In the genomic region with DNA sequence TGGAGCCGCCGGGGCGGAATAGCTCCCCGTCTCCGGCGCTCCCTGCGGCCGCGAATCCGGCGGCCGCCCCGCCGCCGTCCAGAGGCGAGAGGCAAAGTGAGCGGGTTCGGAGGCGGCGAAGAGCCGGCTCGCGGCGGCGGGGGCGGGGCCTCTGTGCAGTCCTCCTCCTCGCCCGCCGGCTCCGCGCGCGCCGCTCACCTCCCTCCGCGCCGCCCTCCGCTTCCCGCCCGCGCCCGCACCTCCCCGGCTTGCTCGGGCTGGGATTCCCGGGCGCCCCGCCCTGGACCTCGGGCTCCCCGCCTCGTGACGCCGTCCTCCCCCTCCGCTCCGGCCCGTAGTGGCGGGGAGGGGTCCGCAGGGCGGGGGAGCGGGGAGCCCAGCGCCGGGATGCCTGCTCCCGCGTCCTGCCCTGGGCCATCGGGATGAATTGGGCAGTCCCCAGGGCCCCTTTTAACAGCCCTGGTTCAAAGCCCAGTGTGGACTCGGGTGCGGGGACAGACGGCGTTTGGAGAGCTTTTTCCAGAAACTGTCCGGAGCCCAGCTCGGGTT, we compare ENCODE assay signal across 8 cellular contexts. TPM values are rescaled to one million over a fixed set of nuclear protein-coding genes. Genes with fewer than 3 reads are reported as not detected.
A peak's percentile ranks its signal among the peaks of the same experiment; 100 is the strongest.
DNase-seq lines count a peak whose midpoint lies in the region; ATAC-seq and TF ChIP-seq lines count a peak whose summit lies in the region.

A gene with protein sequence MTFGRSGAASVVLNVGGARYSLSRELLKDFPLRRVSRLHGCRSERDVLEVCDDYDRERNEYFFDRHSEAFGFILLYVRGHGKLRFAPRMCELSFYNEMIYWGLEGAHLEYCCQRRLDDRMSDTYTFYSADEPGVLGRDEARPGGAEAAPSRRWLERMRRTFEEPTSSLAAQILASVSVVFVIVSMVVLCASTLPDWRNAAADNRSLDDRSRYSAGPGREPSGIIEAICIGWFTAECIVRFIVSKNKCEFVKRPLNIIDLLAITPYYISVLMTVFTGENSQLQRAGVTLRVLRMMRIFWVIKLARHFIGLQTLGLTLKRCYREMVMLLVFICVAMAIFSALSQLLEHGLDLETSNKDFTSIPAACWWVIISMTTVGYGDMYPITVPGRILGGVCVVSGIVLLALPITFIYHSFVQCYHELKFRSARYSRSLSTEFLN (minus strand): TSS at position 98 of the 549 bp plus-strand sequence. CDS start 481 bp downstream, outside the sequence.

- intact Hi-C loops in dorsolateral prefrontal cortex (cut with DNase I) = loop anchor here (2.0 to 10.0 kb wide), 4 partner anchors 132 to 311 kb away; a partner anchor contains a TSS

- H3K9ac ChIP-seq in mesendoderm (ENCODE audit: low read length) = peak within 1 kb of the TSS; percentile 67

- peak within 1 kb of the TSS in 40 of 59 donors; percentile 11 to 75 (median 48) for H3K27ac ChIP-seq in dorsolateral prefrontal cortex
- H3K27ac ChIP-seq in mesendoderm (ENCODE audit: low read depth, low read length) = no peak within 1 kb of the TSS

- H2AK5ac ChIP-seq in mesendoderm (ENCODE audit: low read length) = no peak within 1 kb of the TSS

- H3K4ac ChIP-seq in mesendoderm (ENCODE audit: low read depth, low read length) = peak within 1 kb of the TSS; percentile 73

- DNase-seq in GM12864 (ENCODE audit: low read depth) = no peak
- DNase-seq in NCI-H2196 treated with DMSO at 0.1 percent for 48 hours (lab: John Stamatoyannopoulos, UW; ENCODE audit: unreplicated experiment) = peak; percentile 73
- peak; percentile 58 for DNase-seq in activated CD4-positive, alpha-beta T cell treated with anti-CD3 and anti-CD28 coated beads, Interleukin-2, amount 50 U/mL, for 1 hour
- DNase-seq in dorsolateral prefrontal cortex = peak in 9 of 10 donors; percentile 25 to 79 (median 53)
- DNase-seq in mesendoderm = peak; percentile 82
- peak; percentile 48 to 56 for DNase-seq in stimulated activated CD8-positive, alpha-beta memory T cell treated with anti-CD3 and anti-CD28 coated beads, Interleukin-2, amount 100 ng/mL, for 48 hours (ENCODE audit: low read depth in 2 of 2)
- DNase-seq in RPMI8226 = no peak

- no peak within 1 kb of the TSS for H2BK5ac ChIP-seq in mesendoderm (ENCODE audit: low read length)

- H3K79me1 ChIP-seq in mesendoderm (ENCODE audit: low read length) = no peaks in the 10 kb centered on the region

- ATAC-seq in HG02884 (IDR thresholded peaks at IDR 0.05; ENCODE audit: unreplicated experiment) = peak; percentile 61

- H4K8ac ChIP-seq in mesendoderm (ENCODE audit: low read depth, low read length) = no peak within 1 kb of the TSS

- peak within 1 kb of the TSS; percentile 81 for H3K18ac ChIP-seq in mesendoderm (ENCODE audit: low read length)

- peak within 1 kb of the TSS; percentile 89 for H3K56ac ChIP-seq in mesendoderm (ENCODE audit: low read length)

- peak within 1 kb of the TSS; percentile 81 for H3K4me2 ChIP-seq in mesendoderm (ENCODE audit: low read length)

- TF ChIP-seq CTCF in GM12864 (IDR thresholded peaks at IDR 0.05; ENCODE audit: low read depth, low read length, missing control alignments) (no peak), dorsolateral prefrontal cortex (IDR thresholded peaks at IDR 0.05 in 54 of 56, conservative IDR thresholded peaks at IDR 0.05 in 2 of 56; ENCODE audit: low read depth in 1 of 56, partially characterized antibody in 56 of 56) (peak in 1 of 56 donors; percentile 13)

- no peaks in the 10 kb centered on the region for H3K4me1 ChIP-seq in mesendoderm (ENCODE audit: control insufficient read depth, low read depth, low read length)

- no peak within 1 kb of the TSS for H4K5ac ChIP-seq in mesendoderm (ENCODE audit: low read length)

- no peaks in the 10 kb centered on the region for H3K36me3 ChIP-seq in mesendoderm (ENCODE audit: control insufficient read depth, insufficient read depth, low read length)

- H3K4me3 ChIP-seq in GM12864 (ENCODE audit: low read depth, low read length) = peak within 1 kb of the TSS; percentile 55
- H3K4me3 ChIP-seq in dorsolateral prefrontal cortex = peak within 1 kb of the TSS; percentile 44 to 85 (median 65)
- H3K4me3 ChIP-seq in mesendoderm (ENCODE audit: low read length) = peak within 1 kb of the TSS; percentile 41

- peak within 1 kb of the TSS; percentile 73 for H3K23ac ChIP-seq in mesendoderm (ENCODE audit: low read length)

- peaks cover 28% of the 10 kb centered on the region for H3K79me2 ChIP-seq in mesendoderm (ENCODE audit: control insufficient read depth, insufficient read depth, low read length)

- H3K27me3 ChIP-seq in dorsolateral prefrontal cortex (peaks cover 0 to 35% (median 11%) of the 10 kb centered on the region in 45 donors), mesendoderm (ENCODE audit: insufficient read depth, low read length, poor library complexity) (no peaks in the 10 kb centered on the region)

- no peak within 1 kb of the TSS for H2BK120ac ChIP-seq in mesendoderm (ENCODE audit: low read depth, low read length)

- H2BK15ac ChIP-seq in mesendoderm (replicated peaks; ENCODE audit: low read depth) = no peak within 1 kb of the TSS

- no CpG with 5 or more reads among the region's 70 CpGs for WGBS in mesendoderm (ENCODE audit: extremely low coverage, insufficient coverage, low lambda C conversion rate)

RNA-seq across cellular contexts. Expression of the gene that starts here (rescaled TPM):
- 10 to 100 TPM in 23 of 120 experiments, 1 to 10 TPM in 97; 1.7 to 15.8 (median 7.8) TPM for total RNA-seq in dorsolateral prefrontal cortex
- 1.00 TPM for polyA plus RNA-seq in mesendoderm (2013, experiment 1 of 2)
- polyA plus RNA-seq in mesendoderm (2013, experiment 2 of 2) = 1.1 TPM

Comparison
In these comparisons a context has a peak if more than half of its experiments do, and no peak if none do; other contexts are left out.
1. DNase-seq: peak in NCI-H2196 treated with DMSO at 0.1 percent for 48 hours (single experiment), activated CD4-positive, alpha-beta T cell treated with anti-CD3 and anti-CD28 coated beads, Interleukin-2, amount 50 U/mL, for 1 hour (single experiment), dorsolateral prefrontal cortex (9 of 10), mesendoderm (single experiment) and stimulated activated CD8-positive, alpha-beta memory T cell treated with anti-CD3 and anti-CD28 coated beads, Interleukin-2, amount 100 ng/mL, for 48 hours (2 of 2); none in GM12864 (single experiment) and RPMI8226 (single experiment).
2. Peak in every context shown above with its lines, with median percentiles within 50 percentile points of each other: H3K4me3 ChIP-seq.